ENCODE assay signal across 21 cellular contexts in genomic region chr12:31456562-31456961, GRCh38.
"Had no signal": no experiment of that assay in that cellular context is flagged by ENCODE, and none has a peak within 500 bp of the region (broad histone marks: within the 10 kb centered on the region; RNA-seq: fewer than 3 reads in every experiment).

No MANE protein-coding gene starts in this region.

- H3K36me3 Mint-ChIP-seq: immature natural killer cell, natural killer cell had no signal

- DNase-seq: effector memory CD8-positive, alpha-beta T cell; immature natural killer cell; left lung; mesendoderm; natural killer cell; nucleus accumbens; pancreas; right cardiac atrium; stimulated activated CD4-positive, alpha-beta T cell treated with anti-CD3 and anti-CD28 coated beads, Interleukin-2, amount 100 ng/mL, for 48 hours; stimulated activated naive CD8-positive, alpha-beta T cell treated with anti-CD3 and anti-CD28 coated beads, Interleukin-15, Interleukin-2, amounts not matched to agents 100 U/mL and 50 U/mL, for 24 hours; thyroid gland had no signal

- H3K27ac ChIP-seq: epithelial cell of prostate, esophagus muscularis mucosa, foreskin keratinocyte, left lung, neural progenitor cell, pancreas, suprapubic skin, thyroid gland had no signal

- H3K27me3 ChIP-seq: esophagus muscularis mucosa, foreskin keratinocyte, left lung, neural progenitor cell, pancreas, suprapubic skin, thyroid gland had no signal

- H3K9me3 ChIP-seq: esophagus muscularis mucosa, left lung, pancreas, suprapubic skin, thyroid gland had no signal

- H3K27ac Mint-ChIP-seq: dendritic cell treated with granulocyte-macrophage colony-stimulating factor and Interleukin-4, amounts not matched to agents 40 ng/mL and 50 ng/mL, for 4 days; effector memory CD8-positive, alpha-beta T cell; immature natural killer cell; natural killer cell; neural progenitor cell; progenitor cell of endocrine pancreas; type B pancreatic cell had no signal

- H3K9ac ChIP-seq: neural progenitor cell had no signal

- H2AFZ ChIP-seq: neural progenitor cell had no signal

- H3K4me2 ChIP-seq: neural progenitor cell, smooth muscle cell had no signal

- H3K4me1 Mint-ChIP-seq: immature natural killer cell, natural killer cell, neural progenitor cell had no signal

- ATAC-seq: effector memory CD8-positive, alpha-beta T cell; foreskin keratinocyte; left lung; natural killer cell; pancreas; right cardiac atrium; stimulated activated naive CD8-positive, alpha-beta T cell treated with anti-CD3 and anti-CD28 coated beads, Interleukin-15, Interleukin-2, amounts not matched to agents 100 U/mL and 50 U/mL, for 24 hours had no signal

- H3K4me1 ChIP-seq: esophagus muscularis mucosa, foreskin keratinocyte, left lung, neural progenitor cell, pancreas, suprapubic skin, thyroid gland had no signal

- H3K27me3 Mint-ChIP-seq: dendritic cell treated with granulocyte-macrophage colony-stimulating factor and Interleukin-4, amounts not matched to agents 40 ng/mL and 50 ng/mL, for 4 days; progenitor cell of endocrine pancreas; type B pancreatic cell had no signal

- H3K4me3 Mint-ChIP-seq: dendritic cell treated with granulocyte-macrophage colony-stimulating factor and Interleukin-4, amounts not matched to agents 40 ng/mL and 50 ng/mL, for 4 days; effector memory CD8-positive, alpha-beta T cell; immature natural killer cell; natural killer cell; neural progenitor cell; type B pancreatic cell had no signal

- H3K9me3 Mint-ChIP-seq: dendritic cell treated with granulocyte-macrophage colony-stimulating factor and Interleukin-4, amounts not matched to agents 40 ng/mL and 50 ng/mL, for 4 days; effector memory CD8-positive, alpha-beta T cell; immature natural killer cell; natural killer cell; neural progenitor cell; type B pancreatic cell had no signal

- H3K36me3 ChIP-seq: left lung, neural progenitor cell, pancreas, suprapubic skin, thyroid gland had no signal

- H3K4me3 ChIP-seq: esophagus muscularis mucosa, left lung, lung, neural progenitor cell, pancreas, smooth muscle cell, suprapubic skin, thyroid gland had no signal
